8 cellular contexts compared by ENCODE assay signal in genomic region chr18:73235491-73235890, GRCh38.
DNase-seq lines count a peak whose midpoint lies in the region; ATAC-seq and TF ChIP-seq lines count a peak whose summit lies in the region.

No MANE protein-coding gene starts in this region.

- no peak for TF ChIP-seq CTCF in nephron progenitor cell (IDR thresholded peaks at IDR 0.05)

- H3K27me3 ChIP-seq in CD4-positive, alpha-beta memory T cell (ENCODE audit: insufficient read depth, low read length): no peaks in the 10 kb centered on the region

- H3K36me3 Mint-ChIP-seq in CD4-positive, alpha-beta memory T cell: no peaks in the 10 kb centered on the region
- H3K36me3 Mint-ChIP-seq in nephron progenitor cell (ENCODE audit: low read depth): no peaks in the 10 kb centered on the region

- H3K27ac Mint-ChIP-seq in CD4-positive, alpha-beta memory T cell: no peak overlapping the region
- H3K27ac Mint-ChIP-seq in nephron progenitor cell: no peak overlapping the region

- H3K9me3 Mint-ChIP-seq in CD4-positive, alpha-beta memory T cell: peaks cover 0 to 16% (median 8%) of the 10 kb centered on the region in 8 donors
- H3K9me3 Mint-ChIP-seq in nephron progenitor cell: peaks cover 4% of the 10 kb centered on the region

- no peak overlapping the region for H3K4me3 Mint-ChIP-seq in CD4-positive, alpha-beta memory T cell
- no peak overlapping the region for H3K4me3 Mint-ChIP-seq in nephron progenitor cell

- DNase-seq in COLO829 (ENCODE audit: low spot score) (peak; percentile 0), epithelial cell of prostate (ENCODE audit: low read depth, low spot score) (peak; percentile 92), left lobe of liver (ENCODE audit: low spot score) (no peak), nephron progenitor cell (no peak), DMS 273 (lab: John Stamatoyannopoulos, UW; ENCODE audit: unreplicated experiment) (no peak)
- DNase-seq in CD4-positive, alpha-beta memory T cell: no peak

- H3K4me1 ChIP-seq in CD4-positive, alpha-beta memory T cell (ENCODE audit: insufficient read depth, low read length): no peaks in the 10 kb centered on the region

- H3K4me1 Mint-ChIP-seq in CD4-positive, alpha-beta memory T cell: no peaks in the 10 kb centered on the region
- H3K4me1 Mint-ChIP-seq in nephron progenitor cell: peaks cover 11% of the 10 kb centered on the region

- ATAC-seq in GM19463 (IDR thresholded peaks at IDR 0.05; ENCODE audit: unreplicated experiment) (peak; percentile 85), HG03442 (IDR thresholded peaks at IDR 0.05; ENCODE audit: unreplicated experiment) (peak; percentile 89), left lobe of liver (no peak)

- intact Hi-C loops in CD4-positive, alpha-beta memory T cell (cut with micrococcal nuclease): no loop called here

- no peaks in the 10 kb centered on the region for H3K9me3 ChIP-seq in CD4-positive, alpha-beta memory T cell (ENCODE audit: control insufficient read depth in 1 of 2, low read length in 2 of 2)

- H3K27me3 Mint-ChIP-seq in CD4-positive, alpha-beta memory T cell: no peaks in the 10 kb centered on the region
- no peaks in the 10 kb centered on the region for H3K27me3 Mint-ChIP-seq in nephron progenitor cell (ENCODE audit: low read depth, poor library complexity)

- POLR2A ChIA-PET in CD4-positive, alpha-beta memory T cell (lab: Charles Lee; ENCODE audit: partially characterized antibody): no interaction called here

- H3K27ac ChIP-seq in epithelial cell of prostate: peak overlapping the region; percentile 84
- no peak overlapping the region for H3K27ac ChIP-seq in CD4-positive, alpha-beta memory T cell (ENCODE audit: low read depth, low read length)

- H3K36me3 ChIP-seq in CD4-positive, alpha-beta memory T cell (ENCODE audit: insufficient read depth, low read length): no peaks in the 10 kb centered on the region

- no peak overlapping the region for H3K4me3 ChIP-seq in CD4-positive, alpha-beta memory T cell (ENCODE audit: low read length in 2 of 2)

- CTCF ChIA-PET in CD4-positive, alpha-beta memory T cell (lab: Charles Lee; ENCODE audit: partially characterized antibody): no interaction called here

Comparison
In these comparisons a context has a peak if more than half of its experiments do, and no peak if none do; other contexts are left out.
1. DNase-seq: peak in COLO829 (single experiment) and epithelial cell of prostate (single experiment); none in CD4-positive, alpha-beta memory T cell (0 of 5), left lobe of liver (single experiment), nephron progenitor cell (single experiment) and DMS 273 (single experiment).